ENCODE assay signal across 9 cellular contexts in the genomic region with DNA sequence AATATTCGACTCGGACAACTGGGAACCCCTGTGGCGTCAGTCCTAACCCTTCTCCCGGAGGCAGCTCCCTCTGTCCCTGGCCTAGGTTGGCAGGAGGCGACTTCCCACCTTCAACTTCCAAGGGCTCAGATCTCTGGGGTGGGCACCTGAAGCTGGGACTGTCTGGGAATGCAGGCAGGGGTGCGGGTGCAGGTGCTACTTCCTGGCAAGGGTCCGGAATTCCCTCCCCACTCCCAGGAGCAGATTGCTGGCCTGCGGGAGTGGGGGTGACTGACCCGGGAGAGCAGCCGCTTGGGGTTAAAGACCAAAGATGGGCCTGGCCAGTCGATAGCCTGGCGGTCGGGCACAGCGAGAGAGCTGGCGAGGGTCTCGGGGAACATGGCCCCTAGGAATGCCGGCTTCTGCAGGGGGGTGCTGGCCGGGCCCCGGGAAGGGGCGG. TPM values are rescaled to one million over a fixed set of nuclear protein-coding genes. Genes with fewer than 3 reads are reported as not detected.
DNase-seq lines count a peak whose midpoint lies in the region; ATAC-seq and TF ChIP-seq lines count a peak whose summit lies in the region.
"Had no signal": no experiment of that assay in that cellular context is flagged by ENCODE, and none has a peak within 500 bp of the region (broad histone marks: within the 10 kb centered on the region; RNA-seq: fewer than 3 reads in every experiment).

No MANE protein-coding gene starts in this region.

- in situ Hi-C loops in mammary epithelial cell (cut with MboI; ENCODE audit: low sequenced_read_pairs in 2 of 2) = loop anchor here in 1 of 2 donors (10.0 kb wide), 1 partner anchor 93 kb away; a partner anchor contains a TSS

- H2AFZ ChIP-seq in mammary epithelial cell (ENCODE audit: low read depth, low read length) = peak overlapping the region; percentile 88

- dilution Hi-C loops in mammary epithelial cell (cut with HindIII; ENCODE audit: low sequenced_read_pairs) = no loop called here

- no peaks in the 10 kb centered on the region for H4K20me1 ChIP-seq in mammary epithelial cell (ENCODE audit: insufficient read depth, low read length)

- peak overlapping the region; percentile 56 to 82 (median 79) for H3K4me3 ChIP-seq in mammary epithelial cell (replicated peaks in 1 of 3; ENCODE audit: insufficient read depth in 1 of 3, low read depth in 2 of 3, low read length in 3 of 3)
- H3K4me3 ChIP-seq in lung = peak overlapping the region; percentile 33
- H3K4me3 ChIP-seq in upper lobe of left lung = peak overlapping the region; percentile 19 to 62 (median 56)

- TF ChIP-seq EP300 in upper lobe of left lung (IDR thresholded peaks at IDR 0.05) = no peak

- peak overlapping the region; percentile 71 for H3K4me3 Mint-ChIP-seq in activated T-cell treated with anti-CD3 and anti-CD28 coated beads, Interleukin-2, amount 50 U/mL, for 24 hours

- peak overlapping the region; percentile 64 for H3K9ac ChIP-seq in mammary epithelial cell (ENCODE audit: insufficient read depth, low read length)

- H3K4me1 ChIP-seq in mammary epithelial cell (ENCODE audit: insufficient read depth, low read length) (peaks cover 24% of the 10 kb centered on the region), lung (ENCODE audit: control insufficient read depth in 2 of 2, insufficient read depth in 2 of 2, low read length in 2 of 2) (peaks cover 0 to 14% of the 10 kb centered on the region in 2 donors), upper lobe of left lung (peaks cover 18 to 38% (median 33%) of the 10 kb centered on the region in 4 donors)

- H3K27me3 ChIP-seq in mammary epithelial cell (ENCODE audit: insufficient read depth, low read length) (no peaks in the 10 kb centered on the region), lung (ENCODE audit: control insufficient read depth, insufficient read depth) (no peaks in the 10 kb centered on the region), upper lobe of left lung (no peaks in the 10 kb centered on the region)

- peak overlapping the region; percentile 67 for H3K27ac Mint-ChIP-seq in activated T-cell treated with anti-CD3 and anti-CD28 coated beads, Interleukin-2, amount 50 U/mL, for 24 hours

- no TSS peak for BruUV-seq in mammary epithelial cell (replicated peaks; lab: Mats Ljungman, UMichigan)

- intact Hi-C loops in mammary epithelial cell (cut with micrococcal nuclease) = loop anchor here (2.0 kb wide), 2 partner anchors 27 to 167 kb away; a partner anchor contains a TSS

- H3K4me2 ChIP-seq in mammary epithelial cell (ENCODE audit: insufficient read depth, low read depth, low read length) = peak overlapping the region; percentile 98

- peak overlapping the region; percentile 32 for H3K27ac ChIP-seq in mammary epithelial cell (ENCODE audit: insufficient read depth, low read depth, low read length)
- H3K27ac ChIP-seq in lung (ENCODE audit: low read depth in 1 of 2, low read length in 1 of 2) = peak overlapping the region in 1 of 2 donors; percentile 4
- H3K27ac ChIP-seq in upper lobe of left lung = peak overlapping the region; percentile 40 to 81 (median 74)

- TF ChIP-seq CTCF in mammary epithelial cell (conservative IDR thresholded peaks at IDR 0.05 in 1 of 2, IDR thresholded peaks at IDR 0.05 in 1 of 2; ENCODE audit: extremely low read depth in 1 of 2, insufficient read depth in 1 of 2, low read depth in 1 of 2, low read length in 2 of 2) (no peak), lung (IDR thresholded peaks at IDR 0.05; ENCODE audit: control extremely low read depth, extremely low read depth) (no peak), upper lobe of left lung (IDR thresholded peaks at IDR 0.05) (no peak), GM20000 (IDR thresholded peaks at IDR 0.05; ENCODE audit: extremely low read depth, missing control alignments) (no peak)

- H3K79me2 ChIP-seq in mammary epithelial cell (ENCODE audit: insufficient read depth, low read length) = peaks cover 10% of the 10 kb centered on the region

- H3K9me3 Mint-ChIP-seq in activated T-cell treated with anti-CD3 and anti-CD28 coated beads, Interleukin-2, amount 50 U/mL, for 24 hours = no peaks in the 10 kb centered on the region

- TF ChIP-seq POLR2A in upper lobe of left lung (IDR thresholded peaks at IDR 0.05) = no peak

- CTCF ChIA-PET in mammary epithelial cell (lab: Charles Lee; ENCODE audit: low non-redundant PET) = interaction anchor here (0.5 to 0.6 kb wide), 2 partner anchors 71 to 168 kb away, joined by 3 to 4 read pairs; no protein-coding TSS in a partner anchor

- DNase-seq in activated T-cell treated with anti-CD3 and anti-CD28 coated beads, Interleukin-2, amount 50 U/mL, for 24 hours = no peak
- DNase-seq in activated T-cell treated with anti-CD3 and anti-CD28 coated beads, Interleukin-2, amount 50 U/mL, for 1 hour = no peak
- DNase-seq in mammary epithelial cell (no peak), lung (ENCODE audit: low spot score) (no peak), upper lobe of left lung (no peak), GM20000 (ENCODE audit: low spot score) (no peak), SW480 (ENCODE audit: low spot score) (no peak), GOT3 (lab: John Stamatoyannopoulos, UW) (no peak)

- H3K36me3 Mint-ChIP-seq in activated T-cell treated with anti-CD3 and anti-CD28 coated beads, Interleukin-2, amount 50 U/mL, for 24 hours (ENCODE audit: low read depth) = no peaks in the 10 kb centered on the region

- ATAC-seq in lung (ENCODE audit: insufficient read depth, low FRiP score) (no peak), upper lobe of left lung (ENCODE audit: low FRiP score in 2 of 2) (no peak)

- H3K9me3 ChIP-seq in mammary epithelial cell (replicated peaks; ENCODE audit: insufficient read depth, low read length) (no peaks in the 10 kb centered on the region), lung (ENCODE audit: control insufficient read depth in 2 of 2, insufficient read depth in 1 of 2, low read length in 1 of 2) (no peaks in the 10 kb centered on the region), upper lobe of left lung (no peaks in the 10 kb centered on the region)

- H3K36me3 ChIP-seq in mammary epithelial cell (ENCODE audit: insufficient read depth, low read length) (peaks cover 5% of the 10 kb centered on the region), lung (ENCODE audit: control insufficient read depth in 2 of 2, insufficient read depth in 2 of 2, low read length in 2 of 2) (no peaks in the 10 kb centered on the region), upper lobe of left lung (no peaks in the 10 kb centered on the region)

- H3K27me3 Mint-ChIP-seq in activated T-cell treated with anti-CD3 and anti-CD28 coated beads, Interleukin-2, amount 50 U/mL, for 24 hours = no peaks in the 10 kb centered on the region

- peaks cover 69% of the 10 kb centered on the region for H3K4me1 Mint-ChIP-seq in activated T-cell treated with anti-CD3 and anti-CD28 coated beads, Interleukin-2, amount 50 U/mL, for 24 hours (ENCODE audit: low read depth)

- 4% methylated on average over 15 of the region's 20 CpGs for whole genome bisulfite sequencing in mammary epithelial cell (ENCODE audit: low coverage, missing lambda C conversion rate)
- WGBS in lung, 2 donors = 10 to 19% methylated on average over 11 to 20 of the region's 20 CpGs
- WGBS in upper lobe of left lung, 2 donors = 16 to 34% methylated on average over 11 to 16 of the region's 20 CpGs

RNA-seq across cellular contexts. Expression of a gene that starts 0.4 kb away (rescaled TPM):
- total RNA-seq in mammary epithelial cell (10 to 100 TPM; 15.2 to 27.3 TPM), lung (10 to 100 TPM in 1 of 2 donors, 1 to 10 TPM in 1; 6.1 to 13.3 TPM), upper lobe of left lung (10 to 100 TPM in 4 of 6 donors, 1 to 10 TPM in 2; 5.3 to 18.9 (median 13.0) TPM)
- polyA plus RNA-seq in mammary epithelial cell (21.3 TPM), lung (1 to 10 TPM; 4.2 to 5.7 TPM)
- polyA minus RNA-seq in mammary epithelial cell = 40.6 TPM
- total RNA-seq: endothelial cell of umbilical vein had no signal

RNA-seq across cellular contexts. Expression of a gene that starts 27.1 kb away (rescaled TPM):
- 100 to 1,000 TPM in 1 of 2 donors, 10 to 100 TPM in 1; 68.3 to 295 TPM for total RNA-seq in mammary epithelial cell
- 83.9 TPM for polyA plus RNA-seq in mammary epithelial cell
- polyA minus RNA-seq in mammary epithelial cell = 277 TPM
- 100 to 1,000 TPM; 100 to 310 TPM for total RNA-seq in lung
- polyA plus RNA-seq in lung = 100 to 1,000 TPM in 1 of 2 donors, 10 to 100 TPM in 1; 98.9 to 266 TPM
- 100 to 1,000 TPM in 5 of 6 donors, 10 to 100 TPM in 1; 44.6 to 345 (median 222) TPM for total RNA-seq in upper lobe of left lung

RNA-seq across cellular contexts. Expression of a gene that starts 35.0 kb away (rescaled TPM):
- under 1 TPM in 1 of 2 donors, not detected in 1; 0.17 TPM for total RNA-seq in mammary epithelial cell
- polyA plus RNA-seq in mammary epithelial cell = not detected
- not detected for polyA minus RNA-seq in mammary epithelial cell
- 1 to 10 TPM in 1 of 2 donors, not detected in 1; 1.0 TPM for total RNA-seq in lung
- polyA plus RNA-seq in lung = under 1 TPM in 1 of 2 donors, not detected in 1; 0.05 TPM
- total RNA-seq in upper lobe of left lung = 1 to 10 TPM in 2 of 6 donors, under 1 TPM in 1, not detected in 3; 0.83 to 3.1 (median 1.2) TPM
- total RNA-seq: endothelial cell of umbilical vein had no signal
- polyA plus RNA-seq: endothelial cell of umbilical vein had no signal

RNA-seq across cellular contexts. Expression of a gene that starts 45.8 kb away (rescaled TPM):
- total RNA-seq in mammary epithelial cell = 1 to 10 TPM in 1 of 2 donors, under 1 TPM in 1; 0.71 to 1.5 TPM
- 0.58 TPM for polyA plus RNA-seq in mammary epithelial cell
- polyA minus RNA-seq in mammary epithelial cell = not detected
- total RNA-seq in lung = 1 to 10 TPM in 1 of 2 donors, under 1 TPM in 1; 0.80 to 1.1 TPM
- under 1 TPM; 0.18 to 0.29 TPM for polyA plus RNA-seq in lung
- 1 to 10 TPM in 1 of 6 donors, under 1 TPM in 4, not detected in 1; 0.59 to 5.7 (median 0.67) TPM for total RNA-seq in upper lobe of left lung
